ENCODE assay signal across 8 cellular contexts in the genomic region with DNA sequence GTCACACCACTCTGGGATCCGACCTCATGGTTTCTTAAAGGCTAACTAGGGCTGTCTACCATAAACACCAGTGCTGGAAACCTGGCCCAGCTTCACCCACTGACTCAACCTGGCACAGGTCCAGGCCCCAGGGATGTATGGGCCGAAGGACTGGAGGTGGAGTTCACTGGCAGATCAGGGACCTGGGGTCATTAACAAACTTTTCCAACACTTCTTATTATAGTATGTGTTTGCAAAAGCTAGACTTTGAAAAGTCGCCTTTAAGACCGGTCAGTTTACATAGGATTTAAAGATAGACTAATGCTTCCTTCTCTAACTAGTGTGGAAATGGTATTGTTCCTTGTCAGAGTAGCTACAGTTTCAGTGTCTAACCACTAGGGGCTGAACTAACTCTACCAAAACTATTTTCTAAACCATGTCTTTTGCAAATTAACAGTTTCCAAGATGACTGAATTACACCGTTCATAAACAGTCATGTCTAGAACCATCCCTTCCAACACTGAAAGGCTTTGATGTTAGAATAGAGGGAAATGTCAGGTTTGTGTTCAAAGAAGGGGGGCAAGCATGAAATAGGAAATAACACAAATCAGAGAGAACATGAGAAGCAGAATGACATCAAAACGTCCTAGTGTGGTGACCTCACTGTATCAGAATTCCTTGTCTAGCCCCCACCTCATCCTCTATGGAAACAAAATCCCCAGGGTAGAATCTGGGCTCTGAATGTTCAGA. TPM values are rescaled to one million over a fixed set of nuclear protein-coding genes. Genes with fewer than 3 reads are reported as not detected.
DNase-seq lines count a peak whose midpoint lies in the region; ATAC-seq lines count a peak whose summit lies in the region.

No MANE protein-coding gene starts in this region.

- intact Hi-C loops in left cardiac atrium (cut with DNase I), result loop anchor here (5.0 kb wide), 2 partner anchors 134 to 319 kb away; no protein-coding TSS in a partner anchor

- peak; percentile 62 for ATAC-seq in HG02884 (IDR thresholded peaks at IDR 0.05; ENCODE audit: unreplicated experiment)
- peak; percentile 74 to 83 for ATAC-seq in left cardiac atrium
- no peak for ATAC-seq in HG02763 (IDR thresholded peaks at IDR 0.05; ENCODE audit: unreplicated experiment)

- H3K27me3 ChIP-seq in rectal smooth muscle tissue (ENCODE audit: control insufficient read depth, insufficient read depth, low read length), result no peaks in the 10 kb centered on the region

- no peak overlapping the region for H3K9ac ChIP-seq in rectal smooth muscle tissue (ENCODE audit: low read length)

- peak; percentile 30 for DNase-seq in stimulated activated CD4-positive, alpha-beta T cell treated with anti-CD3 and anti-CD28 coated beads, Interleukin-15, amount 100 ng/mL, for 24 hours
- DNase-seq in stimulated activated CD4-positive, alpha-beta T cell treated with anti-CD3 and anti-CD28 coated beads, Interleukin-2, amount 100 ng/mL, for 48 hours, result no peak
- peak; percentile 67 for DNase-seq in NCI-H460 (ENCODE audit: extremely low read depth, low read depth)
- DNase-seq in amniotic epithelial cell (ENCODE audit: low read depth), result peak; percentile 77
- DNase-seq in left cardiac atrium, result peak; percentile 79

- peaks cover 7% of the 10 kb centered on the region for H3K4me1 ChIP-seq in rectal smooth muscle tissue (ENCODE audit: control insufficient read depth, insufficient read depth, low read length)

- H3K36me3 ChIP-seq in rectal smooth muscle tissue (ENCODE audit: control insufficient read depth, insufficient read depth, low read length), result peaks cover 2% of the 10 kb centered on the region

- no peak overlapping the region for H3K4me3 ChIP-seq in rectal smooth muscle tissue (ENCODE audit: low read length)

- peak overlapping the region; percentile 58 for H3K27ac ChIP-seq in rectal smooth muscle tissue (ENCODE audit: low read depth, low read length)

RNA-seq across cellular contexts. Expression of gene STN1, which starts 29.7 kb away (rescaled TPM):
- 27.6 and 28.3 TPM in 2 replicates for total RNA-seq in NCI-H460 (2014; rRNA removed; shearing (Covaris generic))
- polyA plus RNA-seq in NCI-H460 (2014; cell fraction: nucleus; rRNA removed), result 6.1 and 18.9 TPM in 2 replicates
- 10 to 100 TPM; 26.7 to 28.5 TPM for total RNA-seq in left cardiac atrium

RNA-seq across cellular contexts. Expression of gene SH3PXD2A, which starts 32.9 kb away (rescaled TPM):
- total RNA-seq in NCI-H460 (2014; rRNA removed; shearing (Covaris generic)), result 0.81 and 0.82 TPM in 2 replicates
- 1.0 and 2.5 TPM in 2 replicates for polyA plus RNA-seq in NCI-H460 (2014; cell fraction: nucleus; rRNA removed)
- 10 to 100 TPM; 24.6 to 27.7 TPM for total RNA-seq in left cardiac atrium

Comparison
In these comparisons a context has a peak if more than half of its experiments do, and no peak if none do; other contexts are left out.
1. DNase-seq: peak in stimulated activated CD4-positive, alpha-beta T cell treated with anti-CD3 and anti-CD28 coated beads, Interleukin-15, amount 100 ng/mL, for 24 hours (single experiment), NCI-H460 (single experiment), amniotic epithelial cell (single experiment) and left cardiac atrium (single experiment); none in stimulated activated CD4-positive, alpha-beta T cell treated with anti-CD3 and anti-CD28 coated beads, Interleukin-2, amount 100 ng/mL, for 48 hours (0 of 2).
2. RNA of gene SH3PXD2A, which starts 32.9 kb away (total RNA-seq): 24.6 to 27.7 TPM in left cardiac atrium; 0.81 to 0.82 TPM in NCI-H460; every median in the first group is over 10 times any median in the second.